In the genomic region with DNA sequence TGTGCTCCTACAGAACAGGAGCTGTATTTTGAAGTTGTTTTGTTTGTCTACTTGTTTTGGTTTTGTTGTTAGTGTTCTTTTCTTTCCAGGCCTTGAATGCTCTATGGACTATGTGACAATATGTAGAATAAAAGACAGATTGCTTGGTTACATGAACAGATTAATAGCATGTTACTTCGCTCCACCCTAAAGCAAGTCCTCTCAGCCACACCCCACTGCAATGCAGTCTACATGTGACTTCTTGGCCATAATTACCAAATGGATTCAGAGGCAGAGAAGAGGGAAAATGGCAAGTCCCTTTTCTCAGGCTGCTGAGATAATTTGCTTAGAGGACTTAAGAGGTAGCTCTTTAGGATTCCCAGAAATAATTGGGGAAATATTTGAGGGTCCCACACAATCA, we compare ENCODE assay signal across 16 cellular contexts.
A peak's percentile ranks its signal among the peaks of the same experiment; 100 is the strongest.
DNase-seq lines count a peak whose midpoint lies in the region; ATAC-seq and TF ChIP-seq lines count a peak whose summit lies in the region.
"Had no signal": no experiment of that assay in that cellular context is flagged by ENCODE, and none has a peak within 500 bp of the region (broad histone marks: within the 10 kb centered on the region; RNA-seq: fewer than 3 reads in every experiment).

No MANE protein-coding gene starts in this region.

- H3K4me3 ChIP-seq in mesenchymal stem cell (ENCODE audit: insufficient read depth in 1 of 2, low read depth in 1 of 2, low read length in 2 of 2) (no peak overlapping the region), stomach smooth muscle (ENCODE audit: low read length in 2 of 2) (no peak overlapping the region)
- H3K4me3 ChIP-seq: GM23248 had no signal

- CTCF ChIA-PET in activated CD4-positive, alpha-beta memory T cell treated with anti-CD3 and anti-CD28 coated beads for 36 hours (lab: Charles Lee), result no interaction called here

- H2BK12ac ChIP-seq in mesenchymal stem cell (ENCODE audit: low read length in 2 of 2), result peak overlapping the region; percentile 13 to 42

- H3K9ac ChIP-seq in mesenchymal stem cell (ENCODE audit: low read length) (no peak overlapping the region), stomach smooth muscle (ENCODE audit: low read length in 2 of 2) (no peak overlapping the region)
- H3K9ac ChIP-seq: GM23248 had no signal

- H3K4me1 ChIP-seq in mesenchymal stem cell (ENCODE audit: control insufficient read depth, insufficient read depth, low read depth, low read length) (no peaks in the 10 kb centered on the region), stomach smooth muscle (ENCODE audit: control insufficient read depth, insufficient read depth, low read length) (peaks cover 21% of the 10 kb centered on the region)

- 100% methylated on average over 1 of the region's 1 CpG for WGBS in mesenchymal stem cell

- no peak for TF ChIP-seq CTCF in nephron (IDR thresholded peaks at IDR 0.05; ENCODE audit: unreplicated experiment in 3 of 3)

- DNase-seq in mesenchymal stem cell (no peak), DMS 273 treated with DMSO at 0.1 percent for 48 hours (lab: John Stamatoyannopoulos, UW) (no peak)
- no peak for DNase-seq in activated CD4-positive, alpha-beta memory T cell treated with anti-CD3 and anti-CD28 coated beads for 36 hours
- DNase-seq: C1 segment of cervical spinal cord; Calu3; CD4-positive, alpha-beta memory T cell; COR-L47; DMS153; DND-41; GM23248; H9 had no signal

- no peak overlapping the region for H4K91ac ChIP-seq in mesenchymal stem cell (ENCODE audit: low read length)

- no peak overlapping the region for H2BK120ac ChIP-seq in mesenchymal stem cell (ENCODE audit: low read depth, low read length)

- no peak overlapping the region for H2AK5ac ChIP-seq in mesenchymal stem cell (ENCODE audit: low read length, severe bottlenecking)

- no peaks in the 10 kb centered on the region for H3K79me1 ChIP-seq in mesenchymal stem cell (replicated peaks; ENCODE audit: low read length, poor library complexity, severe bottlenecking)

- H3K14ac ChIP-seq in mesenchymal stem cell (ENCODE audit: low read length in 2 of 2), result no peak overlapping the region

- H3K27ac ChIP-seq in mesenchymal stem cell (ENCODE audit: low read length, poor library complexity, severe bottlenecking) (no peak overlapping the region), stomach smooth muscle (ENCODE audit: low read length) (peak overlapping the region; percentile 31)
- H3K27ac ChIP-seq: GM23248 had no signal

- no peak overlapping the region for H3K4me2 ChIP-seq in mesenchymal stem cell (ENCODE audit: low read length, poor library complexity, severe bottlenecking)

- POLR2A ChIA-PET in activated CD4-positive, alpha-beta memory T cell treated with anti-CD3 and anti-CD28 coated beads for 36 hours (lab: Charles Lee), result no interaction called here

- ATAC-seq in GM19463 (IDR thresholded peaks at IDR 0.05; ENCODE audit: unreplicated experiment), result no peak
- no peak for ATAC-seq in HG02852 (IDR thresholded peaks at IDR 0.05; ENCODE audit: unreplicated experiment)
- ATAC-seq: HCT116 had no signal

- no peak overlapping the region for H2BK15ac ChIP-seq in mesenchymal stem cell (ENCODE audit: low read depth, poor library complexity, severe bottlenecking)

- intact Hi-C loops in activated CD4-positive, alpha-beta memory T cell treated with anti-CD3 and anti-CD28 coated beads for 36 hours (cut with micrococcal nuclease), result no loop called here

- no peaks in the 10 kb centered on the region for H3K9me3 Mint-ChIP-seq in nephron
- H3K9me3 Mint-ChIP-seq in activated CD4-positive, alpha-beta memory T cell treated with anti-CD3 and anti-CD28 coated beads for 36 hours, result no peaks in the 10 kb centered on the region
- H3K9me3 Mint-ChIP-seq: CD4-positive, alpha-beta memory T cell; H9 had no signal

- H2AFZ ChIP-seq in mesenchymal stem cell (ENCODE audit: low read depth, low read length), result no peak overlapping the region
- H2AFZ ChIP-seq: GM23248 had no signal

- no peak overlapping the region for H3K23ac ChIP-seq in mesenchymal stem cell (ENCODE audit: low read length in 2 of 2)

- H3K4me3 Mint-ChIP-seq in nephron, result no peak overlapping the region
- H3K4me3 Mint-ChIP-seq in activated CD4-positive, alpha-beta memory T cell treated with anti-CD3 and anti-CD28 coated beads for 36 hours, result no peak overlapping the region
- H3K4me3 Mint-ChIP-seq: CD4-positive, alpha-beta memory T cell; H9 had no signal

- no peaks in the 10 kb centered on the region for H3K27me3 Mint-ChIP-seq in nephron (ENCODE audit: low read depth)
- peaks cover 14% of the 10 kb centered on the region for H3K27me3 Mint-ChIP-seq in activated CD4-positive, alpha-beta memory T cell treated with anti-CD3 and anti-CD28 coated beads for 36 hours

- H3K27ac Mint-ChIP-seq in nephron, result peak overlapping the region; percentile 70 to 98 (median 97)
- no peak overlapping the region for H3K27ac Mint-ChIP-seq in activated CD4-positive, alpha-beta memory T cell treated with anti-CD3 and anti-CD28 coated beads for 36 hours
- H3K27ac Mint-ChIP-seq: CD4-positive, alpha-beta memory T cell; H9 had no signal

- no peak overlapping the region for H2BK5ac ChIP-seq in mesenchymal stem cell (ENCODE audit: low read depth, low read length, poor library complexity, severe bottlenecking)

- H3K18ac ChIP-seq in mesenchymal stem cell (ENCODE audit: low read depth in 1 of 2, low read length in 2 of 2), result peak overlapping the region in 1 of 2 experiments; percentile 74

- no peak overlapping the region for H3K4ac ChIP-seq in mesenchymal stem cell (ENCODE audit: low read depth in 1 of 2, low read length in 2 of 2)

- no peaks in the 10 kb centered on the region for H3K36me3 Mint-ChIP-seq in nephron (ENCODE audit: low read depth)
- no peaks in the 10 kb centered on the region for H3K36me3 Mint-ChIP-seq in activated CD4-positive, alpha-beta memory T cell treated with anti-CD3 and anti-CD28 coated beads for 36 hours
- H3K36me3 Mint-ChIP-seq: CD4-positive, alpha-beta memory T cell had no signal

- H3K27me3 ChIP-seq in mesenchymal stem cell (ENCODE audit: control insufficient read depth in 1 of 2, insufficient read depth in 1 of 2, low read length in 2 of 2) (no peaks in the 10 kb centered on the region), stomach smooth muscle (ENCODE audit: control insufficient read depth in 1 of 2, insufficient read depth in 2 of 2, low read length in 2 of 2) (no peaks in the 10 kb centered on the region)

- H3K36me3 ChIP-seq in mesenchymal stem cell (ENCODE audit: control insufficient read depth in 1 of 2, insufficient read depth in 2 of 2, low read depth in 1 of 2, low read length in 2 of 2) (no peaks in the 10 kb centered on the region), stomach smooth muscle (ENCODE audit: control insufficient read depth in 2 of 2, insufficient read depth in 2 of 2, low read length in 2 of 2) (no peaks in the 10 kb centered on the region)

- H3K4me1 Mint-ChIP-seq in nephron, result peaks cover 42% of the 10 kb centered on the region
- H3K4me1 Mint-ChIP-seq in activated CD4-positive, alpha-beta memory T cell treated with anti-CD3 and anti-CD28 coated beads for 36 hours (ENCODE audit: low read depth), result no peaks in the 10 kb centered on the region
- H3K4me1 Mint-ChIP-seq: CD4-positive, alpha-beta memory T cell had no signal

- H4K8ac ChIP-seq in mesenchymal stem cell (ENCODE audit: low read length), result no peak overlapping the region

- no peaks in the 10 kb centered on the region for H3K9me3 ChIP-seq in mesenchymal stem cell (ENCODE audit: control insufficient read depth, low read length)
- H3K9me3 ChIP-seq in stomach smooth muscle (ENCODE audit: control insufficient read depth in 2 of 2, low read length in 2 of 2), result no peaks in the 10 kb centered on the region
